In the genomic region with DNA sequence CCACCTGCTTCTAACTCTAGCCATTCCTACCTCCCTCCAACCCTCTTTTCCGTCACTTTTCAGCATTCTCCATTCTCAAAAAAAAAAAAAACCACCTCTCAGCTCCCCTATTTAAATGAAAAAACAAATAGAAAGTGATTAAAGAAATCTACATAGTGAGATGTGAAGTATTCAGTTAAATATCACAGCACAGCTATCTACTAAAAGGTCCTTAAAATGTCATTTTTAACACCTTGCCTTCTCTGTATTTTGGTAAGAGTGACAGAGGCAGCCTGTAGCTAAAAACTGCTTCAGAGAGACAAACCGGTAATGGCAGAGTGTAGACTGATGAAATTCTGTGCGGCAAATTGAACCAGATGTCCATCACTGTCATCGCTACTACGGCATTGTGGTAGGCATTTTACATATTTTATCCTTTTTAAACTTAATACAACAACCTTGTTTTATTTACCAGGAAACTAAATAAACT, we compare ENCODE assay signal across 8 cellular contexts. TPM values are rescaled to one million over a fixed set of nuclear protein-coding genes. Genes with fewer than 3 reads are reported as not detected.
DNase-seq lines count a peak whose midpoint lies in the region; ATAC-seq and TF ChIP-seq lines count a peak whose summit lies in the region.

No MANE protein-coding gene starts in this region.

- H3K27ac Mint-ChIP-seq in activated CD4-positive, alpha-beta T cell treated with anti-CD3 and anti-CD28 coated beads, Interleukin-2, amount 10 ng/mL, durations not matched to agents 7 days and 5 days: peak overlapping the region; percentile 87

- H3K4me3 ChIP-seq in WERI-Rb-1 (ENCODE audit: low read depth, low read length): peak overlapping the region; percentile 94
- H3K4me3 ChIP-seq in skeletal muscle satellite cell (ENCODE audit: low read length): peak overlapping the region; percentile 94

- H3K4me1 Mint-ChIP-seq in activated CD4-positive, alpha-beta T cell treated with anti-CD3 and anti-CD28 coated beads, Interleukin-2, amount 10 ng/mL, durations not matched to agents 7 days and 5 days: peaks cover 28% of the 10 kb centered on the region

- H3K9me3 ChIP-seq in WERI-Rb-1 (ENCODE audit: severe bottlenecking): no peaks in the 10 kb centered on the region
- no peaks in the 10 kb centered on the region for H3K9me3 ChIP-seq in skeletal muscle satellite cell (replicated peaks; ENCODE audit: low read length)

- H3K9me3 Mint-ChIP-seq in activated CD4-positive, alpha-beta T cell treated with anti-CD3 and anti-CD28 coated beads, Interleukin-2, amount 10 ng/mL, durations not matched to agents 7 days and 5 days: no peaks in the 10 kb centered on the region

- CTCF ChIA-PET in activated CD4-positive, alpha-beta T cell treated with anti-CD3 and anti-CD28 coated beads, Interleukin-2, amount 10 ng/mL, durations not matched to agents 7 days and 5 days (lab: Charles Lee): interaction anchor here (0.8 to 2.4 kb wide), 11 partner anchors 9 to 226 kb away, joined by 3 to 15 read pairs (median 4); partner anchors contain the start of gene CFAP68

- H3K4me2 ChIP-seq in skeletal muscle satellite cell (ENCODE audit: low read length): peak overlapping the region; percentile 91

- H3K4me1 ChIP-seq in skeletal muscle satellite cell (ENCODE audit: control insufficient read depth, insufficient read depth, low read length): peaks cover 16% of the 10 kb centered on the region

- POLR2A ChIA-PET in activated CD4-positive, alpha-beta T cell treated with anti-CD3 and anti-CD28 coated beads, Interleukin-2, amount 10 ng/mL, durations not matched to agents 7 days and 5 days (lab: Charles Lee): interaction anchor here (0.7 to 0.9 kb wide), 3 partner anchors 65 to 522 kb away, joined by 3 to 4 read pairs (median 4); no protein-coding TSS in a partner anchor

- TF ChIP-seq CTCF in WERI-Rb-1 (IDR thresholded peaks at IDR 0.05; ENCODE audit: low read depth, low read length): no peak

- peaks cover 21% of the 10 kb centered on the region for H3K36me3 Mint-ChIP-seq in activated CD4-positive, alpha-beta T cell treated with anti-CD3 and anti-CD28 coated beads, Interleukin-2, amount 10 ng/mL, durations not matched to agents 7 days and 5 days (ENCODE audit: low read depth)

- no peaks in the 10 kb centered on the region for H3K27me3 Mint-ChIP-seq in activated CD4-positive, alpha-beta T cell treated with anti-CD3 and anti-CD28 coated beads, Interleukin-2, amount 10 ng/mL, durations not matched to agents 7 days and 5 days

- peak; percentile 30 for ATAC-seq in left ventricle myocardium superior
- ATAC-seq in activated CD4-positive, CD25-positive, alpha-beta regulatory T cell treated with anti-CD3 and anti-CD28 coated beads, Interleukin-2, amount 50 U/mL, for 24 hours: no peak
- no peak for ATAC-seq in GM18867 (IDR thresholded peaks at IDR 0.05; ENCODE audit: unreplicated experiment)

- intact Hi-C loops in left ventricle myocardium superior (cut with micrococcal nuclease): loop anchor here (10.0 kb wide), 2 partner anchors 53 to 113 kb away; no protein-coding TSS in a partner anchor

- DNase-seq in activated CD4-positive, alpha-beta T cell treated with anti-CD3 and anti-CD28 coated beads, Interleukin-2, amount 10 ng/mL, durations not matched to agents 7 days and 5 days: no peak
- DNase-seq in activated CD4-positive, alpha-beta T cell treated with anti-CD3 and anti-CD28 coated beads, Interleukin-2, amount 50 U/mL, for 4 hours: no peak
- DNase-seq in WERI-Rb-1 (no peak), left ventricle myocardium superior (no peak), SW 1271 (lab: John Stamatoyannopoulos, UW) (no peak)

- peak overlapping the region; percentile 83 for H3K4me3 Mint-ChIP-seq in activated CD4-positive, alpha-beta T cell treated with anti-CD3 and anti-CD28 coated beads, Interleukin-2, amount 10 ng/mL, durations not matched to agents 7 days and 5 days

- H3K36me3 ChIP-seq in WERI-Rb-1 (peaks cover 34% of the 10 kb centered on the region), skeletal muscle satellite cell (ENCODE audit: insufficient read depth, low read length) (peaks cover 6% of the 10 kb centered on the region)

- peak overlapping the region; percentile 91 for H3K9ac ChIP-seq in skeletal muscle satellite cell (ENCODE audit: low read depth, low read length)

- H3K27ac ChIP-seq in WERI-Rb-1: peak overlapping the region; percentile 92

- H3K27me3 ChIP-seq in WERI-Rb-1 (ENCODE audit: insufficient read depth, low read depth, severe bottlenecking): no peaks in the 10 kb centered on the region
- H3K27me3 ChIP-seq in skeletal muscle satellite cell (ENCODE audit: control insufficient read depth, insufficient read depth, low read length): no peaks in the 10 kb centered on the region

RNA-seq across cellular contexts. Expression of gene ALG9, which starts 0.3 kb away (rescaled TPM):
- 10 to 100 TPM; 22.9 to 31.7 TPM for total RNA-seq in activated CD4-positive, alpha-beta T cell treated with anti-CD3 and anti-CD28 coated beads, Interleukin-2, amount 10 ng/mL, durations not matched to agents 7 days and 5 days
- total RNA-seq in left ventricle myocardium superior: 15.2 TPM
- total RNA-seq in skeletal muscle satellite cell (2012; rRNA removed): 26.9 and 36.7 TPM in 2 replicates

RNA-seq across cellular contexts. Expression of gene FDXACB1, which starts 7.2 kb away (rescaled TPM):
- 1 to 10 TPM; 4.2 to 5.1 TPM for total RNA-seq in activated CD4-positive, alpha-beta T cell treated with anti-CD3 and anti-CD28 coated beads, Interleukin-2, amount 10 ng/mL, durations not matched to agents 7 days and 5 days
- total RNA-seq in left ventricle myocardium superior: 1.3 TPM
- total RNA-seq in skeletal muscle satellite cell (2012; rRNA removed): 3.1 and 3.5 TPM in 2 replicates

RNA-seq across cellular contexts. Expression of gene CFAP68, which starts 7.6 kb away (rescaled TPM):
- total RNA-seq in activated CD4-positive, alpha-beta T cell treated with anti-CD3 and anti-CD28 coated beads, Interleukin-2, amount 10 ng/mL, durations not matched to agents 7 days and 5 days: 10 to 100 TPM; 18.3 to 26.5 TPM
- 26.1 TPM for total RNA-seq in left ventricle myocardium superior
- 8.4 and 14.6 TPM in 2 replicates for total RNA-seq in skeletal muscle satellite cell (2012; rRNA removed)

RNA-seq across cellular contexts. Expression of gene CRYAB, which starts 39.8 kb away (rescaled TPM):
- not detected for total RNA-seq in activated CD4-positive, alpha-beta T cell treated with anti-CD3 and anti-CD28 coated beads, Interleukin-2, amount 10 ng/mL, durations not matched to agents 7 days and 5 days
- total RNA-seq in left ventricle myocardium superior: 6,681 TPM
- total RNA-seq in skeletal muscle satellite cell (2012; rRNA removed): 23.1 and 30.1 TPM in 2 replicates

RNA-seq across cellular contexts. Expression of gene HSPB2, which starts 40.8 kb away (rescaled TPM):
- not detected for total RNA-seq in activated CD4-positive, alpha-beta T cell treated with anti-CD3 and anti-CD28 coated beads, Interleukin-2, amount 10 ng/mL, durations not matched to agents 7 days and 5 days
- 37.0 TPM for total RNA-seq in left ventricle myocardium superior
- total RNA-seq in skeletal muscle satellite cell (2012; rRNA removed): under 0.01 and 1.5 TPM in 2 replicates
